ENCODE assay signal across 23 cellular contexts in the genomic region with DNA sequence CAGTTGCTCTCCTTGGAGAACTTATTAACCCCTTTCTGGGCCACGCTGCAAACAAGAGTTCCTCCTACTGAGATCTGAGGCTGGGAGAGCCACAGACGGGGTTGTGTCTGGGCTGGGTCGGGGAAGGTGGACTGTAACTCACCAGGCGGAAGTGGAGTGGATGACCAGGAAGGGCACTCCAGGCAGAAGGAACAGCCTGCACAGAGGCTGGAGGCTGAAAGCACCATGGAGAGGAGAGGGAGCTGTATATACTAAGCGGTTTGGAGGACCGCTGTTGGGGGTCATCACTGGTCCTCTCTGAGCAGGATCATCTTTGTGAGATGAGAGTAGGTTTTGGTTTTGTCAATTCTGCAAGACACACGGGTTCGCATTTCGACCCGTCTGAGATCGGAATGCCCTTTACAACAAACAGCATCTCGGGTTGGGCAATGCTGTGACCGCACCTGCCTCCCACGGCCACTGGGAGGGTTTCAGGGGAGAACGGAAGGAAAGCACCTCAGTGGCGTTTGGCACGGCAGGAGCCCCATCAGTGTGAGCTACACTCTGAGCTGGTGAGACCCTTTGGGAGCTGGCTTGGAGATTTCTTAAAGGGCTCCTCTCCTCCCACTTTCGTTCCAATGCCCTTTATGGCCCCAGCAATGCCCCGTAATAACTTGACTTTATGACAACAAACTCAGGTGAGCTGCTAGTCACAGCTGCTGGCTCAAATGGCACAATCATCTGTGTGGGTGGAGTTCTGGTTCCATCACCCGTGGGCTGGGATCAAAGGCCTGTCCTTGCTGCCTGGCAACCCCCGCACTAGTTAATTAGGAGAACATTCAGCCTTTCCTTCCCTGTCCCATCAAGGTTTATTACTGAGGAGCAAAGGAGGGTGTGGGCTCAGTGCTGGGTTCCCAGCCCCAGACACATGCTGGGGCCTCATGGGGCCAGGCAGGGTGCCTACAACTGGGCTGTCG. TPM values are rescaled to one million over a fixed set of nuclear protein-coding genes. Genes with fewer than 3 reads are reported as not detected.
DNase-seq lines count a peak whose midpoint lies in the region; ATAC-seq, FAIRE-seq and TF ChIP-seq lines count a peak whose summit lies in the region.
"Had no signal": no experiment of that assay in that cellular context is flagged by ENCODE, and none has a peak within 500 bp of the region (broad histone marks: within the 10 kb centered on the region; RNA-seq: fewer than 3 reads in every experiment).

No MANE protein-coding gene starts in this region.

- peak in 1 of 2 experiments; percentile 18 for TF ChIP-seq CTCF in Caco-2 (IDR thresholded peaks at IDR 0.05; ENCODE audit: insufficient read depth in 1 of 2, low read depth in 1 of 2, low read length in 1 of 2, severe bottlenecking in 1 of 2, unreplicated experiment in 1 of 2)
- peak in 1 of 3 experiments; percentile 45; a peak in 3 of 6 replicates for TF ChIP-seq CTCF in HCT116 (IDR thresholded peaks at IDR 0.05 in 2 of 3, conservative IDR thresholded peaks at IDR 0.05 in 1 of 3; ENCODE audit: borderline replicate concordance in 1 of 3, insufficient read depth in 1 of 3, low read depth in 2 of 3, low read length in 2 of 3)

- no peak for TF ChIP-seq RAD21 in HCT116 (IDR thresholded peaks at IDR 0.05; ENCODE audit: low read depth)

- H3K9me3 ChIP-seq in Caco-2 (no peaks in the 10 kb centered on the region), HCT116 (ENCODE audit: control insufficient read depth in 1 of 2, insufficient read depth in 1 of 2, low read depth in 1 of 2, low read length in 2 of 2) (no peaks in the 10 kb centered on the region)
- H3K9me3 ChIP-seq: adrenal gland, psoas muscle, upper lobe of right lung had no signal

- H3K79me2 ChIP-seq in HCT116 (ENCODE audit: insufficient read depth, low read length) = no peaks in the 10 kb centered on the region

- CTCF ChIA-PET in Caco-2 (lab: Charles Lee) = no interaction called here
- CTCF ChIA-PET in HCT116 (lab: Charles Lee) = no interaction called here

- H3K4me3 Mint-ChIP-seq in Caco-2 (ENCODE audit: unreplicated experiment) = no peak overlapping the region
- H3K4me3 Mint-ChIP-seq: activated CD8-positive, alpha-beta T cell treated with anti-CD3 and anti-CD28 coated beads for 36 hours; CD4-positive, CD25-positive, alpha-beta regulatory T cell; memory B cell had no signal

- H3K4me1 Mint-ChIP-seq in Caco-2 (ENCODE audit: low read depth, unreplicated experiment) = peaks cover 13% of the 10 kb centered on the region
- H3K4me1 Mint-ChIP-seq: CD4-positive, CD25-positive, alpha-beta regulatory T cell; memory B cell had no signal

- H3K36me3 ChIP-seq in Caco-2 (ENCODE audit: control insufficient read depth, insufficient read depth, low read length) (no peaks in the 10 kb centered on the region), HCT116 (ENCODE audit: control insufficient read depth in 1 of 2, insufficient read depth in 2 of 2, low read length in 2 of 2) (no peaks in the 10 kb centered on the region)
- H3K36me3 ChIP-seq: adrenal gland, cardiac muscle cell, upper lobe of right lung had no signal

- POLR2A ChIA-PET in Caco-2 (lab: Charles Lee) = no interaction called here
- POLR2A ChIA-PET in HCT116 (lab: Charles Lee) = no interaction called here

- peak; percentile 47 for FAIRE-seq in colon (lab: Jason Lieb, UNC)
- FAIRE-seq: frontal cortex, keratinocyte had no signal

- peak overlapping the region; percentile 14; the same call in 1 of the 2 replicates for H3K4me2 ChIP-seq in HCT116 (ENCODE audit: low read length)

- H3K9me2 ChIP-seq in HCT116 (ENCODE audit: insufficient read depth) = no peaks in the 10 kb centered on the region

- DNase-seq in Caco-2 (peak; percentile 41 to 49), HCT116 (ENCODE audit: low read depth, low spot score) (no peak), mesenteric fat pad (ENCODE audit: low spot score) (peak; percentile 82)
- DNase-seq: activated CD8-positive, alpha-beta T cell treated with anti-CD3 and anti-CD28 coated beads for 36 hours; activated T-cell treated with anti-CD3 and anti-CD28 coated beads, Interleukin-2, amount 50 U/mL, for 1 hour; adrenal gland; CD4-positive, CD25-positive, alpha-beta regulatory T cell; HCEC 1CT; NCI-H2107; NCI-H524; psoas muscle; stimulated activated CD4-positive, alpha-beta T cell treated with anti-CD3 and anti-CD28 coated beads, Interleukin-4, amount 100 ng/mL, for 4 hours; upper lobe of right lung had no signal

- TF ChIP-seq POLR2A in HCT116 (IDR thresholded peaks at IDR 0.05; ENCODE audit: borderline replicate concordance, extremely low read depth, insufficient read depth, insufficient read length) = no peak

- no peaks in the 10 kb centered on the region for H3K9me3 Mint-ChIP-seq in Caco-2 (ENCODE audit: unreplicated experiment)
- H3K9me3 Mint-ChIP-seq: activated CD8-positive, alpha-beta T cell treated with anti-CD3 and anti-CD28 coated beads for 36 hours; memory B cell had no signal

- H3K27me3 Mint-ChIP-seq in Caco-2 (ENCODE audit: insufficient read depth, unreplicated experiment) = no peaks in the 10 kb centered on the region
- H3K27me3 Mint-ChIP-seq: activated CD8-positive, alpha-beta T cell treated with anti-CD3 and anti-CD28 coated beads for 36 hours had no signal

- no peak overlapping the region for H3K27ac Mint-ChIP-seq in Caco-2 (ENCODE audit: unreplicated experiment)
- H3K27ac Mint-ChIP-seq: activated CD8-positive, alpha-beta T cell treated with anti-CD3 and anti-CD28 coated beads for 36 hours; CD4-positive, CD25-positive, alpha-beta regulatory T cell; memory B cell had no signal

- H3K27me3 ChIP-seq in Caco-2 (replicated peaks; ENCODE audit: control insufficient read depth, insufficient read depth, low read length) (no peaks in the 10 kb centered on the region), HCT116 (ENCODE audit: insufficient read depth, low read length) (no peaks in the 10 kb centered on the region)
- H3K27me3 ChIP-seq: adrenal gland, cardiac muscle cell, upper lobe of right lung had no signal

- intact Hi-C loops in Caco-2 (cut with micrococcal nuclease; ENCODE audit: unreplicated experiment) = no loop called here
- intact Hi-C loops in HCT116 (cut with micrococcal nuclease) = no loop called here

- no peak overlapping the region for H3K27ac ChIP-seq in HCT116 (ENCODE audit: low read depth, low read length)
- H3K27ac ChIP-seq: adrenal gland, cardiac muscle cell, psoas muscle, upper lobe of right lung had no signal

- H3K4me1 ChIP-seq in Caco-2 = no peaks in the 10 kb centered on the region
- H3K4me1 ChIP-seq in HCT116 (ENCODE audit: control insufficient read depth in 1 of 2, insufficient read depth in 2 of 2, low read length in 2 of 2) = peaks cover 7% of the 10 kb centered on the region in 2 experiments; a peak in 3 of 4 replicates
- H3K4me1 ChIP-seq: adrenal gland, psoas muscle, upper lobe of right lung had no signal

- H3K36me3 Mint-ChIP-seq in Caco-2 (ENCODE audit: insufficient read depth, unreplicated experiment) = no peaks in the 10 kb centered on the region
- H3K36me3 Mint-ChIP-seq: CD4-positive, CD25-positive, alpha-beta regulatory T cell; memory B cell had no signal

- ATAC-seq in HCT116 (peak; percentile 76), HG03378 (IDR thresholded peaks at IDR 0.05; ENCODE audit: unreplicated experiment) (no peak), HG02884 (IDR thresholded peaks at IDR 0.05; ENCODE audit: unreplicated experiment) (no peak), GM18858 (IDR thresholded peaks at IDR 0.05; ENCODE audit: unreplicated experiment) (no peak), GM18502 (IDR thresholded peaks at IDR 0.05; ENCODE audit: poor library complexity, unreplicated experiment) (no peak)
- ATAC-seq: activated CD4-positive, CD25-positive, alpha-beta regulatory T cell treated with anti-CD3 and anti-CD28 coated beads, Interleukin-2, amount 50 U/mL, for 24 hours; activated CD8-positive, alpha-beta T cell treated with anti-CD3 and anti-CD28 coated beads for 36 hours; psoas muscle; upper lobe of right lung had no signal

- no peaks in the 10 kb centered on the region for H4K20me1 ChIP-seq in HCT116 (ENCODE audit: insufficient read depth)

- no peak overlapping the region for H3K9ac ChIP-seq in HCT116 (ENCODE audit: low read length)

- no TSS peak for BruUV-seq in Caco-2 (replicated peaks; lab: Mats Ljungman, UMichigan)
- BruUV-seq in HCT116 (replicated peaks; lab: Mats Ljungman, UMichigan) = no TSS peak

- RAD21 ChIA-PET in HCT116 (lab: Charles Lee; ENCODE audit: low non-redundant PET in 1 of 2, low total read pairs in 2 of 2, uncharacterized antibody in 2 of 2, unreplicated experiment in 2 of 2) = no interaction called here

- H2AFZ ChIP-seq in HCT116 (ENCODE audit: low read depth, low read length, poor library complexity, severe bottlenecking) = no peak overlapping the region

- H3K4me3 ChIP-seq in Caco-2 (ENCODE audit: low read depth, low read length) (no peak overlapping the region), HCT116 (replicated peaks in 1 of 2; ENCODE audit: low read depth in 1 of 2, low read length in 2 of 2) (no peak overlapping the region)
- H3K4me3 ChIP-seq: adrenal gland, cardiac muscle cell, psoas muscle, upper lobe of right lung had no signal

TF ChIP-seq in HCT116, 20 proteins besides CTCF, POLR2A, EP300 and RAD21:
- TF ChIP-seq CEBPB (IDR thresholded peaks at IDR 0.05; ENCODE audit: low read depth) (no peak), TCF7L2 (IDR thresholded peaks at IDR 0.05; ENCODE audit: borderline replicate concordance, extremely low read depth, insufficient read depth, insufficient read length) (peak; percentile 33)

RNA-seq across cellular contexts. Expression of a gene that starts 18.7 kb away (rescaled TPM):
- total RNA-seq in Caco-2 (2022) = 6.0 and 7.6 TPM in 2 replicates
- 5.8 TPM for total RNA-seq in HCT116 (2021; ENCODE audit: unreplicated experiment)
- 4.4 and 6.1 TPM in 2 replicates for polyA plus RNA-seq in HCT116 (2012)
- 35.8 TPM for total RNA-seq in mesenteric fat pad
- polyA plus RNA-seq: CD4-positive, CD25-positive, alpha-beta regulatory T cell had no signal
